Comparison of ENCODE assay signal across 26 cellular contexts in genomic region chr2:25576596-25576995, GRCh38.
"Had no signal": no experiment of that assay in that cellular context is flagged by ENCODE, and none has a peak within 500 bp of the region (broad histone marks: within the 10 kb centered on the region; RNA-seq: fewer than 3 reads in every experiment).

No MANE protein-coding gene starts in this region.

- ATAC-seq: activated T-cell treated with anti-CD3 and anti-CD28 coated beads, Interleukin-2, amount 50 U/mL, for 72 hours; esophagus mucosa; stimulated activated naive B cell treated with anti-CD40 and anti-IgM and Interleukin-4, amounts not matched to agents 10 μg/mL and 1 μg/mL and 100 μg/mL, for 72 hours; T-helper 17 cell had no signal

- H3K4me3 Mint-ChIP-seq: activated CD4-positive, alpha-beta memory T cell treated with anti-CD3 and anti-CD28 coated beads for 36 hours; activated naive CD4-positive, alpha-beta T cell treated with anti-CD3 and anti-CD28 coated beads, Interleukin-2, amount 50 U/mL, for 24 hours; activated T-cell treated with anti-CD3 and anti-CD28 coated beads, Interleukin-2, amount 50 U/mL, for 72 hours; immature natural killer cell; memory B cell; nephron; stimulated activated naive B cell treated with anti-CD40 and anti-IgM and Interleukin-4, amounts not matched to agents 10 μg/mL and 1 μg/mL and 100 μg/mL, for 72 hours; T-helper 17 cell had no signal

- H3K27me3 Mint-ChIP-seq: activated CD4-positive, alpha-beta memory T cell treated with anti-CD3 and anti-CD28 coated beads for 36 hours; activated naive CD4-positive, alpha-beta T cell treated with anti-CD3 and anti-CD28 coated beads, Interleukin-2, amount 50 U/mL, for 24 hours; memory B cell; stimulated activated naive B cell treated with anti-CD40 and anti-IgM and Interleukin-4, amounts not matched to agents 10 μg/mL and 1 μg/mL and 100 μg/mL, for 72 hours; T-helper 17 cell had no signal

- H3K4me1 Mint-ChIP-seq: activated naive CD4-positive, alpha-beta T cell treated with anti-CD3 and anti-CD28 coated beads, Interleukin-2, amount 50 U/mL, for 24 hours; nephron had no signal

- DNase-seq: activated CD4-positive, alpha-beta memory T cell treated with anti-CD3 and anti-CD28 coated beads for 36 hours; activated CD4-positive, alpha-beta T cell treated with anti-CD3 and anti-CD28 coated beads for 48 hours; activated gamma-delta T cell; activated T-cell treated with anti-CD3 and anti-CD28 coated beads, Interleukin-2, amount 50 U/mL, for 72 hours; adrenal gland; brain microvascular endothelial cell; caudate nucleus; dermis blood vessel endothelial cell; effector CD8-positive, alpha-beta T cell; foreskin melanocyte; glutamatergic neuron; immature natural killer cell; kidney glomerular epithelial cell; occipital lobe; posterior cingulate gyrus; retina; sigmoid colon; stimulated activated CD4-positive, alpha-beta T cell treated with anti-CD3 and anti-CD28 coated beads, Interleukin-15, amount 100 ng/mL, for 24 hours; stimulated activated naive B cell treated with anti-CD40 and anti-IgM and Interleukin-4, amounts not matched to agents 10 μg/mL and 1 μg/mL and 100 μg/mL, for 72 hours; SW 1271; T-helper 17 cell; testis had no signal

- H3K27ac Mint-ChIP-seq: activated CD4-positive, alpha-beta memory T cell treated with anti-CD3 and anti-CD28 coated beads for 36 hours; activated naive CD4-positive, alpha-beta T cell treated with anti-CD3 and anti-CD28 coated beads, Interleukin-2, amount 50 U/mL, for 24 hours; activated T-cell treated with anti-CD3 and anti-CD28 coated beads, Interleukin-2, amount 50 U/mL, for 72 hours; immature natural killer cell; memory B cell; nephron; stimulated activated naive B cell treated with anti-CD40 and anti-IgM and Interleukin-4, amounts not matched to agents 10 μg/mL and 1 μg/mL and 100 μg/mL, for 72 hours; T-helper 17 cell had no signal

- H3K9me3 Mint-ChIP-seq: activated CD4-positive, alpha-beta memory T cell treated with anti-CD3 and anti-CD28 coated beads for 36 hours; activated naive CD4-positive, alpha-beta T cell treated with anti-CD3 and anti-CD28 coated beads, Interleukin-2, amount 50 U/mL, for 24 hours; activated T-cell treated with anti-CD3 and anti-CD28 coated beads, Interleukin-2, amount 50 U/mL, for 72 hours; immature natural killer cell; memory B cell; nephron; stimulated activated naive B cell treated with anti-CD40 and anti-IgM and Interleukin-4, amounts not matched to agents 10 μg/mL and 1 μg/mL and 100 μg/mL, for 72 hours had no signal
